Comparison of ENCODE assay signal across 16 cellular contexts in genomic region chr6:150549007-150549406, GRCh38.
"Had no signal": no experiment of that assay in that cellular context is flagged by ENCODE, and none has a peak within 500 bp of the region (broad histone marks: within the 10 kb centered on the region; RNA-seq: fewer than 3 reads in every experiment).

No MANE protein-coding gene starts in this region.

- H3K27ac ChIP-seq: body of pancreas, tibial artery, uterus had no signal

- H3K9me3 ChIP-seq: body of pancreas, tibial artery, uterus had no signal

- DNase-seq: activated CD4-positive, alpha-beta T cell treated with anti-CD3 and anti-CD28 coated beads, Interleukin-2, amount 10 ng/mL, durations not matched to agents 24 days and 14 days; activated CD8-positive, alpha-beta T cell treated with anti-CD3 and anti-CD28 coated beads, Interleukin-2, amount 10 ng/mL, durations not matched to agents 7 days and 5 days; activated naive CD4-positive, alpha-beta T cell treated with anti-CD3 and anti-CD28 coated beads for 36 hours; activated T-cell treated with anti-CD3 and anti-CD28 coated beads, Interleukin-2, amount 50 U/mL, for 4 hours; body of pancreas; dermis blood vessel endothelial cell; effector memory CD8-positive, alpha-beta T cell; foreskin fibroblast; left cardiac atrium; naive thymus-derived CD8-positive, alpha-beta T cell; nucleus accumbens; stimulated activated naive CD8-positive, alpha-beta T cell treated with anti-CD3 and anti-CD28 coated beads, Interleukin-15, Interleukin-2, amounts not matched to agents 100 U/mL and 50 U/mL, for 24 hours; substantia nigra; T-helper 9 cell; tibial artery; uterus had no signal

- H3K4me3 ChIP-seq: body of pancreas, tibial artery, uterus had no signal

- ATAC-seq: activated CD8-positive, alpha-beta T cell treated with anti-CD3 and anti-CD28 coated beads, Interleukin-2, amount 10 ng/mL, durations not matched to agents 7 days and 5 days; activated T-cell treated with anti-CD3 and anti-CD28 coated beads, Interleukin-2, amount 50 U/mL, for 4 hours; body of pancreas; effector memory CD8-positive, alpha-beta T cell; left cardiac atrium; naive thymus-derived CD8-positive, alpha-beta T cell; stimulated activated naive CD8-positive, alpha-beta T cell treated with anti-CD3 and anti-CD28 coated beads, Interleukin-15, Interleukin-2, amounts not matched to agents 100 U/mL and 50 U/mL, for 24 hours had no signal

- H3K4me1 ChIP-seq: body of pancreas, tibial artery, uterus had no signal

- H3K27me3 ChIP-seq: body of pancreas, uterus had no signal

- H3K36me3 ChIP-seq: tibial artery, uterus had no signal
